ENCODE assay signal across 15 cellular contexts in genomic region chr5:55667938-55668337, GRCh38. TPM values are rescaled to one million over a fixed set of nuclear protein-coding genes. Genes with fewer than 3 reads are reported as not detected.
DNase-seq lines count a peak whose midpoint lies in the region; TF ChIP-seq lines count a peak whose summit lies in the region.
"Had no signal": no experiment of that assay in that cellular context is flagged by ENCODE, and none has a peak within 500 bp of the region (broad histone marks: within the 10 kb centered on the region; RNA-seq: fewer than 3 reads in every experiment).

No MANE protein-coding gene starts in this region.

- intact Hi-C loops in mammary epithelial cell (cut with micrococcal nuclease) (no loop called here), breast epithelium (cut with DNase I; ENCODE audit: low total_unique reads) (no loop called here), uterus (cut with DNase I; ENCODE audit: low total_unique reads) (no loop called here)

- WGBS in mammary epithelial cell (ENCODE audit: low coverage, missing lambda C conversion rate): 100% methylated on average over 3 of the region's 3 CpGs
- WGBS in mesodermal cell (ENCODE audit: insufficient coverage in 2 of 2), 2 experiments: 95 to 100% methylated on average over 1 to 3 of the region's 3 CpGs

- DNase-seq in mammary epithelial cell (no peak), breast epithelium (ENCODE audit: low spot score in 2 of 2) (no peak), brain microvascular endothelial cell (no peak), uterus (no peak), GM13976 (ENCODE audit: low spot score) (no peak), middle frontal gyrus (ENCODE audit: extremely low spot score, low spot score) (no peak), iPS-NIHi7 (ENCODE audit: extremely low spot score) (no peak)
- DNase-seq: COR-L47, DMS153, GOT3, NCI-H1092 treated with DMSO at 0.1 percent for 48 hours, NCI-H1694 treated with DMSO at 0.1 percent for 48 hours had no signal

- H3K36me3 ChIP-seq in mammary epithelial cell (ENCODE audit: insufficient read depth, low read length): no peaks in the 10 kb centered on the region
- H3K36me3 ChIP-seq in breast epithelium: no peaks in the 10 kb centered on the region
- no peaks in the 10 kb centered on the region for H3K36me3 ChIP-seq in brain microvascular endothelial cell (replicated peaks)
- peaks cover 36% of the 10 kb centered on the region for H3K36me3 ChIP-seq in mesodermal cell (ENCODE audit: control insufficient read depth, insufficient read depth, low read length)
- no peaks in the 10 kb centered on the region for H3K36me3 ChIP-seq in uterus

- H3K27me3 ChIP-seq in mammary epithelial cell (ENCODE audit: insufficient read depth, low read length) (no peaks in the 10 kb centered on the region), breast epithelium (no peaks in the 10 kb centered on the region), brain microvascular endothelial cell (replicated peaks) (no peaks in the 10 kb centered on the region), uterus (no peaks in the 10 kb centered on the region)

- in situ Hi-C loops in mammary epithelial cell (cut with MboI; ENCODE audit: low sequenced_read_pairs in 2 of 2) (no loop called here), brain microvascular endothelial cell (cut with HindIII; ENCODE audit: low pct_ligation_motif_present, low sequenced_read_pairs) (no loop called here), GM13976 (cut with MboI; ENCODE audit: low sequenced_read_pairs, unreplicated experiment) (no loop called here)

- H3K79me2 ChIP-seq in mammary epithelial cell (ENCODE audit: insufficient read depth, low read length): no peaks in the 10 kb centered on the region

- CTCF ChIA-PET in mammary epithelial cell (lab: Charles Lee; ENCODE audit: low non-redundant PET): no interaction called here

- no TSS peak for BruUV-seq in mammary epithelial cell (replicated peaks; lab: Mats Ljungman, UMichigan)

- H3K9ac ChIP-seq in mammary epithelial cell (ENCODE audit: insufficient read depth, low read length): no peak overlapping the region
- H3K9ac ChIP-seq: KMS-11 had no signal

- no peak overlapping the region for H2AFZ ChIP-seq in mammary epithelial cell (ENCODE audit: low read depth, low read length)

- H3K4me1 ChIP-seq in mammary epithelial cell (ENCODE audit: insufficient read depth, low read length) (peaks cover 16% of the 10 kb centered on the region), breast epithelium (no peaks in the 10 kb centered on the region), mesodermal cell (ENCODE audit: control insufficient read depth, insufficient read depth, low read length, poor library complexity, severe bottlenecking) (peaks cover 19% of the 10 kb centered on the region), uterus (no peaks in the 10 kb centered on the region)

- no peak overlapping the region for H3K4me2 ChIP-seq in mammary epithelial cell (ENCODE audit: insufficient read depth, low read depth, low read length)
- H3K4me2 ChIP-seq: KMS-11 had no signal

- dilution Hi-C loops in mammary epithelial cell (cut with HindIII; ENCODE audit: low sequenced_read_pairs): no loop called here

- TF ChIP-seq POLR2A in breast epithelium (IDR thresholded peaks at IDR 0.05) (no peak), uterus (IDR thresholded peaks at IDR 0.05) (no peak)

- H3K9me3 ChIP-seq in mammary epithelial cell (replicated peaks; ENCODE audit: insufficient read depth, low read length) (no peaks in the 10 kb centered on the region), breast epithelium (no peaks in the 10 kb centered on the region), mesodermal cell (ENCODE audit: control insufficient read depth, low read length) (no peaks in the 10 kb centered on the region), uterus (no peaks in the 10 kb centered on the region)

- no peak for TF ChIP-seq CTCF in mammary epithelial cell (conservative IDR thresholded peaks at IDR 0.05 in 1 of 2, IDR thresholded peaks at IDR 0.05 in 1 of 2; ENCODE audit: extremely low read depth in 1 of 2, insufficient read depth in 1 of 2, low read depth in 1 of 2, low read length in 2 of 2)
- TF ChIP-seq CTCF in breast epithelium (IDR thresholded peaks at IDR 0.05): no peak
- no peak for TF ChIP-seq CTCF in brain microvascular endothelial cell (IDR thresholded peaks at IDR 0.05; ENCODE audit: low read depth, low read length, missing control alignments)
- no peak for TF ChIP-seq CTCF in uterus (IDR thresholded peaks at IDR 0.05)
- TF ChIP-seq CTCF in GM13976 (IDR thresholded peaks at IDR 0.05; ENCODE audit: borderline replicate concordance, control extremely low read depth, extremely low read depth, insufficient read depth, missing control alignments): no peak

- H3K4me3 ChIP-seq in mammary epithelial cell (replicated peaks in 1 of 3; ENCODE audit: insufficient read depth in 1 of 3, low read depth in 2 of 3, low read length in 3 of 3) (no peak overlapping the region), breast epithelium (no peak overlapping the region), brain microvascular endothelial cell (ENCODE audit: low read depth, low read length) (no peak overlapping the region), mesodermal cell (ENCODE audit: extremely low read depth, insufficient read depth, low read length, poor library complexity, severe bottlenecking) (no peak overlapping the region), uterus (no peak overlapping the region)

- peak overlapping the region; percentile 84 for H3K27ac ChIP-seq in mammary epithelial cell (ENCODE audit: insufficient read depth, low read depth, low read length)
- no peak overlapping the region for H3K27ac ChIP-seq in breast epithelium
- peak overlapping the region; percentile 73 for H3K27ac ChIP-seq in brain microvascular endothelial cell
- peak overlapping the region; percentile 86 for H3K27ac ChIP-seq in mesodermal cell (ENCODE audit: low read depth, low read length, severe bottlenecking)
- H3K27ac ChIP-seq in uterus: peak overlapping the region; percentile 3 to 55
- H3K27ac ChIP-seq: C4-2B, KMS-11 had no signal

- H4K20me1 ChIP-seq in mammary epithelial cell (ENCODE audit: insufficient read depth, low read length): no peaks in the 10 kb centered on the region

RNA-seq across cellular contexts. Expression of gene SLC38A9, which starts 44.2 kb away (rescaled TPM):
- total RNA-seq in mammary epithelial cell (10 to 100 TPM; 23.0 to 62.5 TPM), breast epithelium (10 to 100 TPM; 25.2 to 35.1 (median 28.6) TPM), uterus (100 to 1,000 TPM in 2 of 4 donors, 10 to 100 TPM in 2; 50.5 to 175 (median 86.7) TPM)
- polyA plus RNA-seq in mammary epithelial cell: 14.4 TPM
- polyA minus RNA-seq in mammary epithelial cell: 12.2 TPM
- polyA plus RNA-seq in mesodermal cell (2013, experiment 1 of 2): 22.3 TPM
- polyA plus RNA-seq in mesodermal cell (2013, experiment 2 of 2): 23.5 TPM

Comparison
In these comparisons a context has a peak if more than half of its experiments do, and no peak if none do; other contexts are left out.
1. H3K27ac ChIP-seq: peak in mammary epithelial cell (single experiment), brain microvascular endothelial cell (single experiment), mesodermal cell (single experiment) and uterus (2 of 2); none in breast epithelium (0 of 2).